ENCODE assay signal across 12 cellular contexts in the genomic region with DNA sequence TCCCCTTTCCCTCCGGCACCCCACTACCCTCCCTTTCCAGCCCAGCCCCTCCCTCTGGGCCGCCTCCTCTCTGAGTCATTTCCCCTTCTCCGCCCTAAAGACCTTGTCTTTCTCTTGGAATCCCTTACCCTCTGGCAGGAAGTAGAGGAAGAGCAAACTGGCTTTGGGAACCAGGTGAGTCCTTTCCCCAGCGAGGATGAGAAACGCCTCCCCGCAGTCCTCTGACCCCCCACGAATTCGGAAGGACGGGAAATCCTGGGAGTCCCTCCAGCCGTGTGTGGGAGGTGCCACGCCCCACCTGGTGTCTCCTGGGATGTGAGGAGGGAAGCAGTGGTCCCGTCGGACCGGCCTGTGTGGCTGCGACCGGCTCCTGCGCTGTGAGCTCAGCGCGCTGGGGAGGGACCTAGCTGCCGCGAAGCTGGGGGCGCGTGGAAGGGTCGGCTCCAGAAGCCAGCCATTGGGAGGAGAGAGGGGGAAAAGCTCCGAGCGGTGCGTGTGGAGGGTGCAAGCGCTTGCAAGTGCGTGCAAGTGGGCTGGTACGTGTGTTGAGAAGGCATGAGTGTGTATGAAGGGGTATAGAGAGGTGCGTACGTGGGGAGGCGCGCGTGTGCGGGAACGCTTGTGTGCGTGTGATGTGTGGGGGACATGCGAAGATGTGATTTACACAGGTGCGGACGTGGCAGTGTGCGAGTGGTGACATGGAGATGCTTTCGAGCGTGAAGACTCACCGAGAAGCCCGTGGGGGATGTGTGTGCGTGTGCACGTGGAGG. TPM values are rescaled to one million over a fixed set of nuclear protein-coding genes. Genes with fewer than 3 reads are reported as not detected.
DNase-seq lines count a peak whose midpoint lies in the region; ATAC-seq and TF ChIP-seq lines count a peak whose summit lies in the region.
"Had no signal": no experiment of that assay in that cellular context is flagged by ENCODE, and none has a peak within 500 bp of the region (broad histone marks: within the 10 kb centered on the region; RNA-seq: fewer than 3 reads in every experiment).

No MANE protein-coding gene starts in this region.

- peaks cover 0 to 12% (median 0%) of the 10 kb centered on the region in 4 donors for H3K4me1 ChIP-seq in stomach

- H3K9me3 Mint-ChIP-seq in activated T-cell treated with anti-CD3 and anti-CD28 coated beads, Interleukin-2, amount 50 U/mL, for 24 hours = peaks cover 3% of the 10 kb centered on the region
- H3K9me3 Mint-ChIP-seq: IgD-negative memory B cell had no signal

- no peak for TF ChIP-seq EP300 in stomach (IDR thresholded peaks at IDR 0.05)

- peak overlapping the region; percentile 36 for H3K4me3 Mint-ChIP-seq in activated T-cell treated with anti-CD3 and anti-CD28 coated beads, Interleukin-2, amount 50 U/mL, for 24 hours
- H3K4me3 Mint-ChIP-seq: IgD-negative memory B cell had no signal

- no peaks in the 10 kb centered on the region for H3K36me3 Mint-ChIP-seq in activated T-cell treated with anti-CD3 and anti-CD28 coated beads, Interleukin-2, amount 50 U/mL, for 24 hours (ENCODE audit: low read depth)
- H3K36me3 Mint-ChIP-seq: CD14-positive monocyte had no signal

- TF ChIP-seq POLR2A in stomach (IDR thresholded peaks at IDR 0.05) = no peak

- H3K4me3 ChIP-seq in astrocyte of the spinal cord (ENCODE audit: low read depth, low read length) = peak overlapping the region; percentile 35
- H3K4me3 ChIP-seq in stomach = peak overlapping the region; percentile 13 to 28 (median 25)

- peaks cover 0 to 10% (median 9%) of the 10 kb centered on the region in 3 donors for H3K27me3 ChIP-seq in stomach

- TF ChIP-seq CTCF in astrocyte of the spinal cord (IDR thresholded peaks at IDR 0.05; ENCODE audit: low read depth, low read length) = no peak
- no peak for TF ChIP-seq CTCF in stomach (IDR thresholded peaks at IDR 0.05)

- no peak overlapping the region for H3K27ac ChIP-seq in stomach

- no peak for DNase-seq in activated T-cell treated with anti-CD3 and anti-CD28 coated beads, Interleukin-2, amount 50 U/mL, for 24 hours
- DNase-seq in activated T-cell treated with anti-CD3 and anti-CD28 coated beads for 4 hours (no peak), astrocyte of the spinal cord (ENCODE audit: low read depth, low spot score) (no peak), iris pigment epithelial cell (ENCODE audit: low read depth) (peak; percentile 18), stomach (no peak), NCI-H82 treated with DMSO at 0.1 percent for 48 hours (lab: John Stamatoyannopoulos, UW; ENCODE audit: unreplicated experiment) (no peak)
- DNase-seq: SHP77 treated with DMSO at 0.1 percent for 48 hours had no signal

- ATAC-seq in GM18909 (IDR thresholded peaks at IDR 0.05; ENCODE audit: poor library complexity, unreplicated experiment) = no peak
- ATAC-seq in HG03095 (IDR thresholded peaks at IDR 0.05; ENCODE audit: unreplicated experiment) = no peak

- peaks cover 56% of the 10 kb centered on the region for H3K27me3 Mint-ChIP-seq in activated T-cell treated with anti-CD3 and anti-CD28 coated beads, Interleukin-2, amount 50 U/mL, for 24 hours

- 6 to 53% (median 12%) methylated on average over 29 to 48 of the region's 48 CpGs for WGBS in stomach, 5 donors

- intact Hi-C loops in stomach (cut with DNase I; ENCODE audit: low total_unique reads) = no loop called here

- no peaks in the 10 kb centered on the region for H3K36me3 ChIP-seq in stomach

- in situ Hi-C loops in astrocyte of the spinal cord (cut with HindIII; ENCODE audit: low sequenced_read_pairs) = no loop called here

- no peaks in the 10 kb centered on the region for H3K9me3 ChIP-seq in stomach

- H3K27ac Mint-ChIP-seq in activated T-cell treated with anti-CD3 and anti-CD28 coated beads, Interleukin-2, amount 50 U/mL, for 24 hours = no peak overlapping the region
- H3K27ac Mint-ChIP-seq: IgD-negative memory B cell had no signal

- peaks cover 4% of the 10 kb centered on the region for H3K4me1 Mint-ChIP-seq in activated T-cell treated with anti-CD3 and anti-CD28 coated beads, Interleukin-2, amount 50 U/mL, for 24 hours (ENCODE audit: low read depth)
- H3K4me1 Mint-ChIP-seq: CD14-positive monocyte, IgD-negative memory B cell had no signal

RNA-seq across cellular contexts. Expression of a gene that starts 46.3 kb away (rescaled TPM):
- not detected for total RNA-seq in stomach
- polyA plus RNA-seq in stomach = not detected
- total RNA-seq: liver had no signal
- polyA plus RNA-seq: CD14-positive monocyte, IgD-negative memory B cell, liver had no signal
